ENCODE assay signal across 1 cellular context in the genomic region with DNA sequence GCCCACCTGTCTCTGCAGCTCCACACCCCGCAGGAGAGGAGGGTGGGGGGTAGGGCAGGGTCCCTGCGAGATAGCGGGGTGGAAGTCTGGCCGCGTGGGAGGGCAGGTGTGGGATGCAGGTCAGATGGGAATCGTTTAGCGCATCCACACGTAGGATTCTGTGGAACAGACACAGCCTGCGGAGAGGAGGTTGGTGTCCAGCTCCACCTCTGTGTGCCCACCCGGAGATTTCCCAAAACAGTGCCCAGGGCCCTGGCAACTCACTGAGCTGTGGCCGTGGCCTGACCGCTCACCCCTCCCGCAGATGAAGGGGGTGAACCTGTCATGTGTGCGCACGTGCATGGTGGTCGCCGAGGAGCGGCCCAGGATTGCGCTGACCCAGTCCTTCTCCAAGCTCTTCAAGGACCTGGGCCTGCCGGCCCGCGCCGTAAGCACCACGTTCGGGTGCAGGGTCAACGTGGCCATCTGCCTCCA.
A peak's percentile ranks its signal among the peaks of the same experiment; 100 is the strongest.
TF ChIP-seq lines count a peak whose summit lies in the region.

No MANE protein-coding gene starts in this region.

TF ChIP-seq in HepG2, 621 proteins besides CTCF, POLR2A, EP300 and RAD21:
- no peak for TF ChIP-seq ZNF296 (CRISPR knock-in tag; conservative IDR thresholded peaks at IDR 0.05)
- no peak for TF ChIP-seq ZNF737 (CRISPR knock-in tag; IDR thresholded peaks at IDR 0.05; ENCODE audit: borderline replicate concordance)
- no peak for TF ChIP-seq ZNF7 (CRISPR knock-in tag; IDR thresholded peaks at IDR 0.05)
- TF ChIP-seq, protein P1, sequence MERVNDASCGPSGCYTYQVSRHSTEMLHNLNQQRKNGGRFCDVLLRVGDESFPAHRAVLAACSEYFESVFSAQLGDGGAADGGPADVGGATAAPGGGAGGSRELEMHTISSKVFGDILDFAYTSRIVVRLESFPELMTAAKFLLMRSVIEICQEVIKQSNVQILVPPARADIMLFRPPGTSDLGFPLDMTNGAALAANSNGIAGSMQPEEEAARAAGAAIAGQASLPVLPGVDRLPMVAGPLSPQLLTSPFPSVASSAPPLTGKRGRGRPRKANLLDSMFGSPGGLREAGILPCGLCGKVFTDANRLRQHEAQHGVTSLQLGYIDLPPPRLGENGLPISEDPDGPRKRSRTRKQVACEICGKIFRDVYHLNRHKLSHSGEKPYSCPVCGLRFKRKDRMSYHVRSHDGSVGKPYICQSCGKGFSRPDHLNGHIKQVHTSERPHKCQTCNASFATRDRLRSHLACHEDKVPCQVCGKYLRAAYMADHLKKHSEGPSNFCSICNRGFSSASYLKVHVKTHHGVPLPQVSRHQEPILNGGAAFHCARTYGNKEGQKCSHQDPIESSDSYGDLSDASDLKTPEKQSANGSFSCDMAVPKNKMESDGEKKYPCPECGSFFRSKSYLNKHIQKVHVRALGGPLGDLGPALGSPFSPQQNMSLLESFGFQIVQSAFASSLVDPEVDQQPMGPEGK (CRISPR knock-in tag; IDR thresholded peaks at IDR 0.05) = no peak
- TF ChIP-seq NFE2L2 (IDR thresholded peaks at IDR 0.05; ENCODE audit: low read length) = no peak
- TF ChIP-seq AGO2 (optimal IDR thresholded peaks at IDR 0.05; ENCODE audit: low read depth, low read length) = peak; percentile 25
- TF ChIP-seq ZNF850 (CRISPR knock-in tag; conservative IDR thresholded peaks at IDR 0.05) = no peak
- TF ChIP-seq DRAP1 (CRISPR knock-in tag; IDR thresholded peaks at IDR 0.05) = no peak
